Comparison of ENCODE assay signal across 1 cellular context in the genomic region with DNA sequence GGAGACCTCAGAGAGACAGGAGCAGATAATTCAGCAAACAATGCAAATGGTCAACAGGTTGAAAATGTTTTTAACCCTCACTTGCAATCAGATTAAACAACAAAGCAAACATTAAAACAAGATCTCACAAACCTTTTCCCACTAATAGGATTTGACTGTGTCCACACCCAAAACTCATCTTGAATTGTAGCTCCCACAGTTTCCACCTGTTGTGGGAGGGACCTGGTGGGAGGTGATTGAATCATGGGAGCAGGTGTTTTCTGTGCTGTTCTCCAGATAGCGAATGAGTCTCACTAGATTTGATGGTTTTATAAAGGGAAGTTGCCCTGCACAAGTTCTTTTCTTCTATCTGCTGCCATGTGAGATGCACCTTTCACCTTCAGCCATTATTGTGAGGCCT.
TF ChIP-seq lines count a peak whose summit lies in the region.

No MANE protein-coding gene starts in this region.

TF ChIP-seq in HEK293, 187 proteins besides CTCF, POLR2A, EP300 and RAD21 (continued from another document):
- TF ChIP-seq, protein P1, sequence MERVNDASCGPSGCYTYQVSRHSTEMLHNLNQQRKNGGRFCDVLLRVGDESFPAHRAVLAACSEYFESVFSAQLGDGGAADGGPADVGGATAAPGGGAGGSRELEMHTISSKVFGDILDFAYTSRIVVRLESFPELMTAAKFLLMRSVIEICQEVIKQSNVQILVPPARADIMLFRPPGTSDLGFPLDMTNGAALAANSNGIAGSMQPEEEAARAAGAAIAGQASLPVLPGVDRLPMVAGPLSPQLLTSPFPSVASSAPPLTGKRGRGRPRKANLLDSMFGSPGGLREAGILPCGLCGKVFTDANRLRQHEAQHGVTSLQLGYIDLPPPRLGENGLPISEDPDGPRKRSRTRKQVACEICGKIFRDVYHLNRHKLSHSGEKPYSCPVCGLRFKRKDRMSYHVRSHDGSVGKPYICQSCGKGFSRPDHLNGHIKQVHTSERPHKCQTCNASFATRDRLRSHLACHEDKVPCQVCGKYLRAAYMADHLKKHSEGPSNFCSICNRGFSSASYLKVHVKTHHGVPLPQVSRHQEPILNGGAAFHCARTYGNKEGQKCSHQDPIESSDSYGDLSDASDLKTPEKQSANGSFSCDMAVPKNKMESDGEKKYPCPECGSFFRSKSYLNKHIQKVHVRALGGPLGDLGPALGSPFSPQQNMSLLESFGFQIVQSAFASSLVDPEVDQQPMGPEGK (tag by site-specific recombination; IDR thresholded peaks at IDR 0.05): no peak
- TF ChIP-seq, protein P2, sequence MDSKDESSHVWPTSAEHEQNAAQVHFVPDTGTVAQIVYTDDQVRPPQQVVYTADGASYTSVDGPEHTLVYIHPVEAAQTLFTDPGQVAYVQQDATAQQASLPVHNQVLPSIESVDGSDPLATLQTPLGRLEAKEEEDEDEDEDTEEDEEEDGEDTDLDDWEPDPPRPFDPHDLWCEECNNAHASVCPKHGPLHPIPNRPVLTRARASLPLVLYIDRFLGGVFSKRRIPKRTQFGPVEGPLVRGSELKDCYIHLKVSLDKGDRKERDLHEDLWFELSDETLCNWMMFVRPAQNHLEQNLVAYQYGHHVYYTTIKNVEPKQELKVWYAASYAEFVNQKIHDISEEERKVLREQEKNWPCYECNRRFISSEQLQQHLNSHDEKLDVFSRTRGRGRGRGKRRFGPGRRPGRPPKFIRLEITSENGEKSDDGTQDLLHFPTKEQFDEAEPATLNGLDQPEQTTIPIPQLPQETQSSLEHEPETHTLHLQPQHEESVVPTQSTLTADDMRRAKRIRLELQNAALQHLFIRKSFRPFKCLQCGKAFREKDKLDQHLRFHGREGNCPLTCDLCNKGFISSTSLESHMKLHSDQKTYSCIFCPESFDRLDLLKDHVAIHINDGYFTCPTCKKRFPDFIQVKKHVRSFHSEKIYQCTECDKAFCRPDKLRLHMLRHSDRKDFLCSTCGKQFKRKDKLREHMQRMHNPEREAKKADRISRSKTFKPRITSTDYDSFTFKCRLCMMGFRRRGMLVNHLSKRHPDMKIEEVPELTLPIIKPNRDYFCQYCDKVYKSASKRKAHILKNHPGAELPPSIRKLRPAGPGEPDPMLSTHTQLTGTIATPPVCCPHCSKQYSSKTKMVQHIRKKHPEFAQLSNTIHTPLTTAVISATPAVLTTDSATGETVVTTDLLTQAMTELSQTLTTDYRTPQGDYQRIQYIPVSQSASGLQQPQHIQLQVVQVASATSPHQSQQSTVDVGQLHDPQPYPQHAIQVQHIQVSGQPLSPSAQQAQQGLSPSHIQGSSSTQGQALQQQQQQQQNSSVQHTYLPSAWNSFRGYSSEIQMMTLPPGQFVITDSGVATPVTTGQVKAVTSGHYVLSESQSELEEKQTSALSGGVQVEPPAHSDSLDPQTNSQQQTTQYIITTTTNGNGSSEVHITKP (tag by site-specific recombination; IDR thresholded peaks at IDR 0.05): peak; percentile 64
- no peak for TF ChIP-seq YY1 (tag by site-specific recombination; IDR thresholded peaks at IDR 0.05)
- TF ChIP-seq, protein P3, sequence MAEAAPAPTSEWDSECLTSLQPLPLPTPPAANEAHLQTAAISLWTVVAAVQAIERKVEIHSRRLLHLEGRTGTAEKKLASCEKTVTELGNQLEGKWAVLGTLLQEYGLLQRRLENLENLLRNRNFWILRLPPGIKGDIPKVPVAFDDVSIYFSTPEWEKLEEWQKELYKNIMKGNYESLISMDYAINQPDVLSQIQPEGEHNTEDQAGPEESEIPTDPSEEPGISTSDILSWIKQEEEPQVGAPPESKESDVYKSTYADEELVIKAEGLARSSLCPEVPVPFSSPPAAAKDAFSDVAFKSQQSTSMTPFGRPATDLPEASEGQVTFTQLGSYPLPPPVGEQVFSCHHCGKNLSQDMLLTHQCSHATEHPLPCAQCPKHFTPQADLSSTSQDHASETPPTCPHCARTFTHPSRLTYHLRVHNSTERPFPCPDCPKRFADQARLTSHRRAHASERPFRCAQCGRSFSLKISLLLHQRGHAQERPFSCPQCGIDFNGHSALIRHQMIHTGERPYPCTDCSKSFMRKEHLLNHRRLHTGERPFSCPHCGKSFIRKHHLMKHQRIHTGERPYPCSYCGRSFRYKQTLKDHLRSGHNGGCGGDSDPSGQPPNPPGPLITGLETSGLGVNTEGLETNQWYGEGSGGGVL (tag by site-specific recombination; IDR thresholded peaks at IDR 0.05): no peak
- TF ChIP-seq ZBTB7A (tag by site-specific recombination; IDR thresholded peaks at IDR 0.05; ENCODE audit: low read depth): no peak
- TF ChIP-seq SP3 (tag by site-specific recombination; IDR thresholded peaks at IDR 0.05): no peak
- TF ChIP-seq, protein P4, sequence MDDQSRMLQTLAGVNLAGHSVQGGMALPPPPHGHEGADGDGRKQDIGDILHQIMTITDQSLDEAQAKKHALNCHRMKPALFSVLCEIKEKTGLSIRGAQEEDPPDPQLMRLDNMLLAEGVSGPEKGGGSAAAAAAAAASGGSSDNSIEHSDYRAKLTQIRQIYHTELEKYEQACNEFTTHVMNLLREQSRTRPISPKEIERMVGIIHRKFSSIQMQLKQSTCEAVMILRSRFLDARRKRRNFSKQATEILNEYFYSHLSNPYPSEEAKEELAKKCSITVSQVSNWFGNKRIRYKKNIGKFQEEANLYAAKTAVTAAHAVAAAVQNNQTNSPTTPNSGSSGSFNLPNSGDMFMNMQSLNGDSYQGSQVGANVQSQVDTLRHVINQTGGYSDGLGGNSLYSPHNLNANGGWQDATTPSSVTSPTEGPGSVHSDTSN (CRISPR knock-in tag; IDR thresholded peaks at IDR 0.05): no peak
- TF ChIP-seq SCRT1 (tag by site-specific recombination; IDR thresholded peaks at IDR 0.05; ENCODE audit: borderline replicate concordance): peak; percentile 59
- no peak for TF ChIP-seq OSR2 (tag by site-specific recombination; IDR thresholded peaks at IDR 0.05)
- TF ChIP-seq ZNF23 (tag by site-specific recombination; IDR thresholded peaks at IDR 0.05; ENCODE audit: borderline replicate concordance): no peak
